Comparison of ENCODE assay signal across 30 cellular contexts in the genomic region with DNA sequence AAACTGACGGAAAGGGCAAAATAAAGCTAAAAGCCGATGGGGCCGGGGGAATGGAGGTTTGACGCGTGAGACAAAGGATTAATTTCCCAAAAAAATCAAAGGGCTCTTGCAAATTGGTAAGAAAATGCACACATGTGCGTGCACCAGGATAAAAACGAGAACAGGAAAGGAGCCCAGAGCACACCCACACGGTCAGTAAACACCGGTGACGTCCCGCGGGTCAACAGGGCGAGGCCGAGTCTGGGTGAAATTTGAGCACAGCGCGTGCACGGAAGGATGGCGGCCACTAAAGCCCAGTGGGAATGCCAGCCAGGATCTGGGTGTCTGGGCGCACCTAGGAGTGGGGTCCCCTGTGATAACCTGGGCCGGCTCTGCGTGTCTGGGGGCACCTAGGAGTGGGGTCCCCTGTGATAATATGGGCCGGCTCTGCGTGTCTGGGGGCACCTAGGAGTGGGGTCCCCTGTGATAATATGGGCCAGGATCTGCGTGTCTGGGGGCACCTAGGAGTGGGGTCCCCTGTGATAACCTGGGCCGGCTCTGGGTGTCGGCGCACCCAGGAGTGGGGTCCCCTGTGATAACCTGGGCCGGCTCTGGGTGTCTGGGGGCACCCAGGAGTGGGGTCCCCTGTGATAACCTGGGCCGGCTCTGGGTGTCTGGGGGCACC.
"Had no signal": no experiment of that assay in that cellular context is flagged by ENCODE, and none has a peak within 500 bp of the region (broad histone marks: within the 10 kb centered on the region; RNA-seq: fewer than 3 reads in every experiment).

No MANE protein-coding gene starts in this region.

- H3K27ac Mint-ChIP-seq: activated CD4-positive, alpha-beta T cell treated with anti-CD3 and anti-CD28 coated beads, Interleukin-2, amount 10 ng/mL, durations not matched to agents 24 days and 14 days; activated CD8-positive, alpha-beta T cell treated with anti-CD3 and anti-CD28 coated beads for 36 hours; activated naive CD8-positive, alpha-beta T cell treated with anti-CD3 and anti-CD28 coated beads for 36 hours; activated T-cell treated with anti-CD3 and anti-CD28 coated beads, Interleukin-2, amount 50 U/mL, for 72 hours; activated T-helper 17 cell treated with anti-CD3 and anti-CD28 coated beads, Interleukin-2, amount 50 U/mL, for 72 hours; T-helper 1 cell treated with Interleukin-12 subunit alpha and Interleukin-12 subunit beta and Interleukin-4 antibody, amounts not matched to agents 30 μg/mL and 1 μg/mL, for 36 hours; T-helper 2 cell treated with Interferon-gamma antibody and Interleukin-4, amounts not matched to agents 5 μg/mL and 100 μg/mL, for 36 hours had no signal

- H3K27ac ChIP-seq: ascending aorta, breast epithelium, Peyer's patch, SJSA1 had no signal

- H3K9me2 ChIP-seq: SK-N-SH had no signal

- H3K4me2 ChIP-seq: SK-N-SH had no signal

- FAIRE-seq: TTC549 had no signal

- ATAC-seq: activated CD8-positive, alpha-beta T cell treated with anti-CD3 and anti-CD28 coated beads for 36 hours; activated T-cell treated with anti-CD3 and anti-CD28 coated beads, Interleukin-2, amount 50 U/mL, for 72 hours; activated T-helper 17 cell treated with anti-CD3 and anti-CD28 coated beads, Interleukin-2, amount 50 U/mL, for 72 hours had no signal

- H3K9me3 Mint-ChIP-seq: activated CD4-positive, alpha-beta T cell treated with anti-CD3 and anti-CD28 coated beads, Interleukin-2, amount 10 ng/mL, durations not matched to agents 24 days and 14 days; activated T-helper 17 cell treated with anti-CD3 and anti-CD28 coated beads, Interleukin-2, amount 50 U/mL, for 72 hours; T-helper 1 cell treated with Interleukin-12 subunit alpha and Interleukin-12 subunit beta and Interleukin-4 antibody, amounts not matched to agents 30 μg/mL and 1 μg/mL, for 36 hours; T-helper 2 cell treated with Interferon-gamma antibody and Interleukin-4, amounts not matched to agents 5 μg/mL and 100 μg/mL, for 36 hours had no signal

- H3K4me3 ChIP-seq: ascending aorta, breast epithelium, MG63, Peyer's patch, SJSA1 had no signal

- H3K36me3 Mint-ChIP-seq: activated naive CD8-positive, alpha-beta T cell treated with anti-CD3 and anti-CD28 coated beads for 36 hours had no signal

- H3K4me3 Mint-ChIP-seq: activated CD4-positive, alpha-beta T cell treated with anti-CD3 and anti-CD28 coated beads, Interleukin-2, amount 10 ng/mL, durations not matched to agents 24 days and 14 days; activated CD8-positive, alpha-beta T cell treated with anti-CD3 and anti-CD28 coated beads for 36 hours; activated naive CD8-positive, alpha-beta T cell treated with anti-CD3 and anti-CD28 coated beads for 36 hours; activated T-cell treated with anti-CD3 and anti-CD28 coated beads, Interleukin-2, amount 50 U/mL, for 72 hours; activated T-helper 17 cell treated with anti-CD3 and anti-CD28 coated beads, Interleukin-2, amount 50 U/mL, for 72 hours; T-helper 1 cell treated with Interleukin-12 subunit alpha and Interleukin-12 subunit beta and Interleukin-4 antibody, amounts not matched to agents 30 μg/mL and 1 μg/mL, for 36 hours; T-helper 2 cell treated with Interferon-gamma antibody and Interleukin-4, amounts not matched to agents 5 μg/mL and 100 μg/mL, for 36 hours had no signal

- H3K36me3 ChIP-seq: ascending aorta, breast epithelium, MG63, Peyer's patch, SJSA1 had no signal

- H3K27me3 Mint-ChIP-seq: activated CD4-positive, alpha-beta T cell treated with anti-CD3 and anti-CD28 coated beads, Interleukin-2, amount 10 ng/mL, durations not matched to agents 24 days and 14 days; activated CD8-positive, alpha-beta T cell treated with anti-CD3 and anti-CD28 coated beads for 36 hours; activated T-helper 17 cell treated with anti-CD3 and anti-CD28 coated beads, Interleukin-2, amount 50 U/mL, for 72 hours had no signal

- H3K9me3 ChIP-seq: ascending aorta, breast epithelium, MG63, Peyer's patch, SJSA1, SK-N-SH had no signal

- H3K9ac ChIP-seq: SK-N-SH had no signal

- H3K4me1 Mint-ChIP-seq: activated CD4-positive, alpha-beta T cell treated with anti-CD3 and anti-CD28 coated beads, Interleukin-2, amount 10 ng/mL, durations not matched to agents 24 days and 14 days; activated naive CD8-positive, alpha-beta T cell treated with anti-CD3 and anti-CD28 coated beads for 36 hours; activated T-helper 17 cell treated with anti-CD3 and anti-CD28 coated beads, Interleukin-2, amount 50 U/mL, for 72 hours had no signal

- H3K4me1 ChIP-seq: ascending aorta, breast epithelium, Peyer's patch, SJSA1 had no signal

- DNase-seq: activated CD4-positive, alpha-beta T cell treated with anti-CD3 and anti-CD28 coated beads, Interleukin-2, amount 10 ng/mL, durations not matched to agents 24 days and 14 days; activated CD4-positive, alpha-beta T cell treated with anti-CD3 and anti-CD28 coated beads, Interleukin-2, amount 50 U/mL, for 4 hours; activated CD8-positive, alpha-beta T cell treated with anti-CD3 and anti-CD28 coated beads for 36 hours; activated effector memory CD4-positive, alpha-beta T cell treated with anti-CD3 and anti-CD28 coated beads, Interleukin-2, amount 50 U/mL, for 16 hours; activated naive CD4-positive, alpha-beta T cell; activated naive CD4-positive, alpha-beta T cell treated with anti-CD3 and anti-CD28 coated beads, Interleukin-2, amount 50 U/mL, for 16 hours; activated naive CD8-positive, alpha-beta T cell treated with anti-CD3 and anti-CD28 coated beads for 36 hours; activated T-cell treated with anti-CD3 and anti-CD28 coated beads, Interleukin-2, amount 50 U/mL, for 1 hour; activated T-cell treated with anti-CD3 and anti-CD28 coated beads, Interleukin-2, amount 50 U/mL, for 72 hours; amniotic stem cell; Kasumi-1; MG63; NCI-H1048; NCI-H1105 treated with DMSO at 0.1 percent for 48 hours; NCI-H1436; NCI-H1694; NCI-H1930; NCI-H345; NCI-H524 treated with DMSO at 0.1 percent for 48 hours; Peyer's patch; RPMI8226; SHP77 treated with DMSO at 0.1 percent for 48 hours; SK-N-SH had no signal

- H3K27me3 ChIP-seq: ascending aorta, MG63, Peyer's patch, SJSA1 had no signal
